In genomic region chr6:39181333-39181732, GRCh38 we compare ENCODE assay signal across 26 cellular contexts. TPM values are rescaled to one million over a fixed set of nuclear protein-coding genes. Genes with fewer than 3 reads are reported as not detected.
"Had no signal": no experiment of that assay in that cellular context is flagged by ENCODE, and none has a peak within 500 bp of the region (broad histone marks: within the 10 kb centered on the region; RNA-seq: fewer than 3 reads in every experiment).

No MANE protein-coding gene starts in this region.

- H3K4me3 Mint-ChIP-seq: mesothelial cell of epicardium, naive B cell, natural killer cell, nephron progenitor cell, neural progenitor cell had no signal

- H3K4me1 Mint-ChIP-seq: mesothelial cell of epicardium, naive B cell, natural killer cell had no signal

- ATAC-seq: heart left ventricle, left cardiac atrium, left lung, lower lobe of right lung, natural killer cell, right lobe of liver had no signal

- DNase-seq: heart left ventricle; kidney glomerular epithelial cell; left cardiac atrium; left lung; lower lobe of right lung; mammary epithelial cell; mesenchymal stem cell; naive B cell; natural killer cell; nephron progenitor cell; occipital lobe; right lobe of liver; stimulated activated CD4-positive, alpha-beta T cell treated with anti-CD3 and anti-CD28 coated beads, Interleukin-12 subunit alpha, Interleukin-12 subunit beta, amount 100 ng/mL, for 4 hours; stimulated activated CD4-positive, alpha-beta T cell treated with anti-CD3 and anti-CD28 coated beads, Interleukin-15, amount 100 ng/mL, for 24 hours; stimulated activated CD4-positive, alpha-beta T cell treated with anti-CD3 and anti-CD28 coated beads, Interleukin-2, amount 100 ng/mL, for 24 hours; stimulated activated CD4-positive, alpha-beta T cell treated with anti-CD3 and anti-CD28 coated beads, Interleukin-4, amount 100 ng/mL, for 1 hour; stimulated activated naive CD4-positive, alpha-beta T cell; stomach; testis; transverse colon; upper lobe of left lung had no signal

- H3K27ac Mint-ChIP-seq: mesothelial cell of epicardium, natural killer cell, nephron progenitor cell, neural progenitor cell, progenitor cell of endocrine pancreas had no signal

RNA-seq across cellular contexts. Expression of gene KCNK5, which starts 47.9 kb away (rescaled TPM):
- total RNA-seq: osteocyte, pulmonary artery endothelial cell had no signal
